19 cellular contexts compared by ENCODE assay signal in genomic region chr10:89281606-89282395, GRCh38. TPM values are rescaled to one million over a fixed set of nuclear protein-coding genes. Genes with fewer than 3 reads are reported as not detected.
A peak's percentile ranks its signal among the peaks of the same experiment; 100 is the strongest.
DNase-seq lines count a peak whose midpoint lies in the region; ATAC-seq, FAIRE-seq and TF ChIP-seq lines count a peak whose summit lies in the region.
"Had no signal": no experiment of that assay in that cellular context is flagged by ENCODE, and none has a peak within 500 bp of the region (broad histone marks: within the 10 kb centered on the region; RNA-seq: fewer than 3 reads in every experiment).

No MANE protein-coding gene starts in this region.

- no peaks in the 10 kb centered on the region for H3K36me3 Mint-ChIP-seq in osteocyte (ENCODE audit: unreplicated experiment)
- H3K36me3 Mint-ChIP-seq in stimulated activated memory B cell treated with anti-CD40 and anti-IgM and Interleukin-4, amounts not matched to agents 10 μg/mL and 1 μg/mL and 100 μg/mL, for 72 hours = no peaks in the 10 kb centered on the region
- H3K36me3 Mint-ChIP-seq: activated naive CD8-positive, alpha-beta T cell treated with anti-CD3 and anti-CD28 coated beads, Interleukin-2, amount 10 ng/mL, durations not matched to agents 7 days and 5 days; CD4-positive, alpha-beta memory T cell had no signal

- H3K4me3 Mint-ChIP-seq in osteocyte (ENCODE audit: unreplicated experiment) = no peak overlapping the region
- no peak overlapping the region for H3K4me3 Mint-ChIP-seq in stimulated activated memory B cell treated with anti-CD40 and anti-IgM and Interleukin-4, amounts not matched to agents 10 μg/mL and 1 μg/mL and 100 μg/mL, for 72 hours
- H3K4me3 Mint-ChIP-seq: activated naive CD8-positive, alpha-beta T cell treated with anti-CD3 and anti-CD28 coated beads, Interleukin-2, amount 10 ng/mL, durations not matched to agents 7 days and 5 days; activated T-helper 1 cell treated with anti-CD3 and anti-CD28 coated beads, Interleukin-12 subunit alpha, Interleukin-12 subunit beta, Interleukin-2, Interleukin-4 antibody, amounts not matched to agents 30 ng/mL and 10 ng/mL and 1 ng/mL, durations not matched to agents 14 hours and 24 hours and 36 hours; CD4-positive, alpha-beta memory T cell; T-helper 1 cell treated with Interleukin-12 subunit alpha and Interleukin-12 subunit beta and Interleukin-4 antibody, amounts not matched to agents 30 μg/mL and 1 μg/mL, for 36 hours had no signal

- peak overlapping the region; percentile 70 for H3K27ac Mint-ChIP-seq in osteocyte (ENCODE audit: unreplicated experiment)
- no peak overlapping the region for H3K27ac Mint-ChIP-seq in stimulated activated memory B cell treated with anti-CD40 and anti-IgM and Interleukin-4, amounts not matched to agents 10 μg/mL and 1 μg/mL and 100 μg/mL, for 72 hours
- H3K27ac Mint-ChIP-seq: activated naive CD8-positive, alpha-beta T cell treated with anti-CD3 and anti-CD28 coated beads, Interleukin-2, amount 10 ng/mL, durations not matched to agents 7 days and 5 days; activated T-helper 1 cell treated with anti-CD3 and anti-CD28 coated beads, Interleukin-12 subunit alpha, Interleukin-12 subunit beta, Interleukin-2, Interleukin-4 antibody, amounts not matched to agents 30 ng/mL and 10 ng/mL and 1 ng/mL, durations not matched to agents 14 hours and 24 hours and 36 hours; CD4-positive, alpha-beta memory T cell; T-helper 1 cell treated with Interleukin-12 subunit alpha and Interleukin-12 subunit beta and Interleukin-4 antibody, amounts not matched to agents 30 μg/mL and 1 μg/mL, for 36 hours had no signal

- H3K27me3 Mint-ChIP-seq in osteocyte (ENCODE audit: unreplicated experiment) = no peaks in the 10 kb centered on the region
- H3K27me3 Mint-ChIP-seq in stimulated activated memory B cell treated with anti-CD40 and anti-IgM and Interleukin-4, amounts not matched to agents 10 μg/mL and 1 μg/mL and 100 μg/mL, for 72 hours = no peaks in the 10 kb centered on the region
- H3K27me3 Mint-ChIP-seq: CD4-positive, alpha-beta memory T cell had no signal

- H3K9me3 Mint-ChIP-seq in osteocyte (ENCODE audit: unreplicated experiment) = peaks cover 5% of the 10 kb centered on the region
- H3K9me3 Mint-ChIP-seq in stimulated activated memory B cell treated with anti-CD40 and anti-IgM and Interleukin-4, amounts not matched to agents 10 μg/mL and 1 μg/mL and 100 μg/mL, for 72 hours = no peaks in the 10 kb centered on the region
- H3K9me3 Mint-ChIP-seq: activated naive CD8-positive, alpha-beta T cell treated with anti-CD3 and anti-CD28 coated beads, Interleukin-2, amount 10 ng/mL, durations not matched to agents 7 days and 5 days; activated T-helper 1 cell treated with anti-CD3 and anti-CD28 coated beads, Interleukin-12 subunit alpha, Interleukin-12 subunit beta, Interleukin-2, Interleukin-4 antibody, amounts not matched to agents 30 ng/mL and 10 ng/mL and 1 ng/mL, durations not matched to agents 14 hours and 24 hours and 36 hours; CD4-positive, alpha-beta memory T cell; T-helper 1 cell treated with Interleukin-12 subunit alpha and Interleukin-12 subunit beta and Interleukin-4 antibody, amounts not matched to agents 30 μg/mL and 1 μg/mL, for 36 hours had no signal

- TF ChIP-seq CTCF in osteocyte (IDR thresholded peaks at IDR 0.05) = no peak

- DNase-seq in EH (ENCODE audit: low read depth) = peak; percentile 65
- DNase-seq in RCC 7860 (ENCODE audit: low spot score) = peak; percentile 24
- DNase-seq in fibroblast of gingiva (ENCODE audit: low read depth) = peak; percentile 50
- DNase-seq in osteocyte (ENCODE audit: extremely low spot score, unreplicated experiment) = no peak
- no peak for DNase-seq in NCI-H1105 (lab: John Stamatoyannopoulos, UW)
- no peak for DNase-seq in DMS114 treated with DMSO at 0.1 percent for 48 hours (lab: John Stamatoyannopoulos, UW; ENCODE audit: unreplicated experiment)
- DNase-seq: activated naive CD8-positive, alpha-beta T cell treated with anti-CD3 and anti-CD28 coated beads, Interleukin-2, amount 10 ng/mL, durations not matched to agents 7 days and 5 days; CD4-positive, alpha-beta memory T cell; DND-41; esophagus squamous epithelium; NCI-H2029 treated with DMSO at 0.1 percent for 48 hours; NCI-H524; Right ventricle myocardium superior had no signal

- peaks cover 89% of the 10 kb centered on the region for H3K4me1 Mint-ChIP-seq in osteocyte (ENCODE audit: unreplicated experiment)
- H3K4me1 Mint-ChIP-seq in stimulated activated memory B cell treated with anti-CD40 and anti-IgM and Interleukin-4, amounts not matched to agents 10 μg/mL and 1 μg/mL and 100 μg/mL, for 72 hours = no peaks in the 10 kb centered on the region
- H3K4me1 Mint-ChIP-seq: activated naive CD8-positive, alpha-beta T cell treated with anti-CD3 and anti-CD28 coated beads, Interleukin-2, amount 10 ng/mL, durations not matched to agents 7 days and 5 days had no signal

- no peak for ATAC-seq in stimulated activated memory B cell treated with anti-CD40 and anti-IgM and Interleukin-4, amounts not matched to agents 10 μg/mL and 1 μg/mL and 100 μg/mL, for 72 hours
- no peak for ATAC-seq in esophagus mucosa
- ATAC-seq: K562 had no signal

- peak; percentile 78 for FAIRE-seq in RCC 7860 (lab: Jason Lieb, UNC)
- FAIRE-seq: K562 had no signal

RNA-seq across cellular contexts. Expression of gene IFIT2, which starts 20.0 kb away (rescaled TPM):
- total RNA-seq in osteocyte (8.8 and 11.0 TPM in 2 replicates), esophagus mucosa (1.5 TPM)
- total RNA-seq: cardiac muscle cell had no signal

RNA-seq across cellular contexts. Expression of gene LIPA, which starts 30.2 kb away (rescaled TPM):
- total RNA-seq in osteocyte (36.9 and 42.2 TPM in 2 replicates), esophagus mucosa (26.6 TPM)

RNA-seq across cellular contexts. Expression of gene IFIT3, which starts 46.0 kb away (rescaled TPM):
- 19.9 and 22.7 TPM in 2 replicates for total RNA-seq in osteocyte
- 3.8 TPM for total RNA-seq in esophagus mucosa

Comparison
In these comparisons a context has a peak if more than half of its experiments do, and no peak if none do; other contexts are left out.
1. DNase-seq: peak in EH (single experiment), RCC 7860 (single experiment) and fibroblast of gingiva (single experiment); none in osteocyte (single experiment), NCI-H1105 (single experiment) and DMS114 treated with DMSO at 0.1 percent for 48 hours (single experiment).